Comparison of ENCODE assay signal across 12 cellular contexts in genomic region chr1:8134546-8135235, GRCh38.
A peak's percentile ranks its signal among the peaks of the same experiment; 100 is the strongest.
DNase-seq lines count a peak whose midpoint lies in the region; ATAC-seq, FAIRE-seq and TF ChIP-seq lines count a peak whose summit lies in the region.
"Had no signal": no experiment of that assay in that cellular context is flagged by ENCODE, and none has a peak within 500 bp of the region (broad histone marks: within the 10 kb centered on the region; RNA-seq: fewer than 3 reads in every experiment).

No MANE protein-coding gene starts in this region.

- no peaks in the 10 kb centered on the region for H3K36me3 ChIP-seq in PC-3 (ENCODE audit: low read depth, low read length)
- H3K36me3 ChIP-seq in kidney (ENCODE audit: control insufficient read depth in 1 of 2, insufficient read depth in 2 of 2, low read length in 2 of 2) = no peaks in the 10 kb centered on the region

- no peak overlapping the region for H2AFZ ChIP-seq in PC-3 (ENCODE audit: low read length)

- H3K9me2 ChIP-seq in PC-3 (replicated peaks; ENCODE audit: low read length) = no peaks in the 10 kb centered on the region

- intact Hi-C loops in PC-3 (cut with micrococcal nuclease) = loop anchor here (5.0 kb wide), 1 partner anchor 37 kb away; no protein-coding TSS in a partner anchor
- intact Hi-C loops in kidney (cut with DNase I) = no loop called here

- H3K4me1 ChIP-seq in PC-3 (ENCODE audit: insufficient read depth, low read length) (peaks cover 35% of the 10 kb centered on the region), kidney (ENCODE audit: control insufficient read depth in 1 of 2, insufficient read depth in 1 of 2, low read depth in 1 of 2, low read length in 2 of 2) (peaks cover 10 to 14% of the 10 kb centered on the region in 2 donors)

- no peak for FAIRE-seq in kidney (lab: Jason Lieb, UNC)

- POLR2A ChIA-PET in PC-3 (lab: Charles Lee; ENCODE audit: unreplicated experiment) = no interaction called here

- H3K9me3 Mint-ChIP-seq in type B pancreatic cell = no peaks in the 10 kb centered on the region
- H3K9me3 Mint-ChIP-seq: nephron progenitor cell had no signal

- H3K27ac ChIP-seq in PC-3 (ENCODE audit: low read length) = peak overlapping the region; percentile 53; the same call in 1 of the 2 replicates
- peak overlapping the region; percentile 89 to 95 for H3K27ac ChIP-seq in coronary artery
- H3K27ac ChIP-seq in kidney (ENCODE audit: low read depth in 2 of 2, low read length in 2 of 2) = no peak overlapping the region

- TF ChIP-seq CTCF in PC-3 (conservative IDR thresholded peaks at IDR 0.05; ENCODE audit: low read depth, low read length) = no peak
- no peak for TF ChIP-seq CTCF in coronary artery (IDR thresholded peaks at IDR 0.05)
- no peak for TF ChIP-seq CTCF in type B pancreatic cell (conservative IDR thresholded peaks at IDR 0.05)
- TF ChIP-seq CTCF in kidney (IDR thresholded peaks at IDR 0.05; ENCODE audit: borderline replicate concordance, extremely low read depth, insufficient read depth) = no peak

- no peaks in the 10 kb centered on the region for H3K9me3 ChIP-seq in PC-3 (ENCODE audit: low read length)
- no peaks in the 10 kb centered on the region for H3K9me3 ChIP-seq in kidney (ENCODE audit: control insufficient read depth in 1 of 2, low read length in 2 of 2)

- peak overlapping the region; percentile 26 for H3K4me3 Mint-ChIP-seq in type B pancreatic cell
- H3K4me3 Mint-ChIP-seq: nephron progenitor cell had no signal

- no peak overlapping the region for H3K9ac ChIP-seq in PC-3 (ENCODE audit: low read length)
- no peak overlapping the region for H3K9ac ChIP-seq in kidney (ENCODE audit: low read length in 2 of 2)

- no peak overlapping the region for H3K4me2 ChIP-seq in PC-3 (ENCODE audit: low read length)

- no peak for ATAC-seq in PC-3
- ATAC-seq in HG02981 (IDR thresholded peaks at IDR 0.05; ENCODE audit: unreplicated experiment) = no peak

- no peaks in the 10 kb centered on the region for H3K27me3 Mint-ChIP-seq in type B pancreatic cell

- peaks cover 27% of the 10 kb centered on the region for H3K4me1 Mint-ChIP-seq in type B pancreatic cell (ENCODE audit: unreplicated experiment)

- H3K79me2 ChIP-seq in PC-3 (ENCODE audit: low read length) = no peaks in the 10 kb centered on the region

- H3K36me3 Mint-ChIP-seq in type B pancreatic cell = no peaks in the 10 kb centered on the region

- H3K27ac Mint-ChIP-seq in type B pancreatic cell = peak overlapping the region; percentile 54
- H3K27ac Mint-ChIP-seq: nephron progenitor cell had no signal

- CTCF ChIA-PET in PC-3 (lab: Charles Lee) = no interaction called here

- no peaks in the 10 kb centered on the region for H4K20me1 ChIP-seq in PC-3 (ENCODE audit: low read length)

- H3K4me3 ChIP-seq in PC-3 (ENCODE audit: low read length) = no peak overlapping the region
- peak overlapping the region; percentile 48 for H3K4me3 ChIP-seq in coronary artery
- no peak overlapping the region for H3K4me3 ChIP-seq in kidney (ENCODE audit: low read length in 2 of 2)

- BruUV-seq in PC-3 (replicated peaks; lab: Mats Ljungman, UMichigan) = no TSS peak

- DNase-seq in PC-3 (no peak), coronary artery (ENCODE audit: low spot score) (no peak), myocyte (ENCODE audit: low read depth) (peak; percentile 70), type B pancreatic cell (ENCODE audit: extremely low spot score, unreplicated experiment) (no peak), kidney (no peak), pons (ENCODE audit: low spot score) (no peak)
- DNase-seq: activated CD4-positive, CD25-positive, alpha-beta regulatory T cell; DND-41; KBM-7; nephron progenitor cell; stimulated activated CD4-positive, alpha-beta T cell treated with anti-CD3 and anti-CD28 coated beads, Interleukin-4, amount 100 ng/mL, for 4 hours had no signal

- peaks cover 5% of the 10 kb centered on the region for H3F3A ChIP-seq in PC-3 (ENCODE audit: low read length, unreplicated experiment)

- H3K27me3 ChIP-seq in PC-3 (ENCODE audit: low read length) = no peaks in the 10 kb centered on the region

Comparison
In these comparisons a context has a peak if more than half of its experiments do, and no peak if none do; other contexts are left out.
1. H3K27ac ChIP-seq: peak in PC-3 (single experiment) and coronary artery (2 of 2); none in kidney (0 of 2).